In the genomic region with DNA sequence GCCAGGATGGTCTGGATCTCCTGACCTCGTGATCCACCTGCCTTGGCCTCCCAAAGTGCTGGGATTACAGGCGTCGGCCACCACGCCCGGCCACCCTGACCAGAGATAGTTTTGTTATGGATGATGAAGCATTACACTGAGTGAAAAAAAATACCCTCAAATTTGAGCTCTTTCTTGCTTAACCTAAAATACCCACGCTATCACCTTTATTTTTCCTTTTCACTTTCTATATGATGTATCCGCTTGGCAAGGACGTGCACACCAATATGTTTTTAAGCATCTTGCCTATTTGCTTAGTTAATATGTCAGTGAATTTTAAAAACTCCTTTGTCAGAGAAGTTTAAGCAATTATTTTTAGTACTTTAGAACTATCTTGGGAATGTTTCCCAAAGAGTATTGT, we compare ENCODE assay signal across 15 cellular contexts.
"Had no signal": no experiment of that assay in that cellular context is flagged by ENCODE, and none has a peak within 500 bp of the region (broad histone marks: within the 10 kb centered on the region; RNA-seq: fewer than 3 reads in every experiment).

No MANE protein-coding gene starts in this region.

- FAIRE-seq: kidney had no signal

- DNase-seq: activated CD4-positive, alpha-beta T cell treated with anti-CD3 and anti-CD28 coated beads for 4 hours; activated CD8-positive, alpha-beta T cell treated with anti-CD3 and anti-CD28 coated beads, Interleukin-2, amount 10 ng/mL, durations not matched to agents 7 days and 5 days; activated naive CD4-positive, alpha-beta T cell treated with anti-CD3 and anti-CD28 coated beads for 36 hours; caudate nucleus; effector memory CD4-positive, alpha-beta T cell; kidney; left ventricle myocardium superior; mesendoderm; psoas muscle; right lobe of liver; spleen; stimulated activated CD4-positive, alpha-beta T cell treated with anti-CD3 and anti-CD28 coated beads, Interleukin-2, amount 100 ng/mL, for 24 hours; stimulated activated naive B cell treated with anti-CD40 and anti-IgM and Interleukin-4, amounts not matched to agents 10 μg/mL and 1 μg/mL and 100 μg/mL, for 72 hours; WERI-Rb-1 had no signal

- ATAC-seq: activated CD8-positive, alpha-beta T cell treated with anti-CD3 and anti-CD28 coated beads, Interleukin-2, amount 10 ng/mL, durations not matched to agents 7 days and 5 days; gastroesophageal sphincter; left ventricle myocardium superior; psoas muscle; stimulated activated naive B cell treated with anti-CD40 and anti-IgM and Interleukin-4, amounts not matched to agents 10 μg/mL and 1 μg/mL and 100 μg/mL, for 72 hours had no signal
